Comparison of ENCODE assay signal across 1 cellular context in the genomic region with DNA sequence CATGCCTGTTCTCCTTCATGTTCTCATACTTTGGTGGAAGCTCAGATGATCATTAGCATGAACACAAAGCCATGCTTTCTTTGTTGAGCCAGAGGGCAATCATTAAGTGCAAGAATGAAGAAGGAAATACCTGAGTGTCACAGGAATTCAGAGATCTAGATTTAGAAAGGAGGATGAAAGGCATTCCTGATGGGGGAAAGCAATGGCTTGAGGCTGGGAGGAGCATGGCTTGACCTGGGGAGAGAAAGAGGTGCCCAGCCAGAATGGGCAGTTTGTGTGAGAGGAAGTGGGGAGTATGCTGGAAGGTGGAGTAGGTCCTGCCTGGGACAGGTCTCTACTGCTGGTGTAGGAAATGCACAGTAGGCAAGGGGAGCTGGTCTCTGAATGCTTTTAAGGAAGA.
TF ChIP-seq lines count a peak whose summit lies in the region.

No MANE protein-coding gene starts in this region.

TF ChIP-seq in K562, 482 proteins besides CTCF, POLR2A, EP300 and RAD21:
- TF ChIP-seq GABPB2 (CRISPR knock-in tag; conservative IDR thresholded peaks at IDR 0.05) = no peak
- 0 out of 2 replicates have a peak, but pooled peaks have one; percentile 15 for TF ChIP-seq SPI1 (IDR thresholded peaks at IDR 0.05; ENCODE audit: borderline replicate concordance, low read depth, low read length)
